In genomic region chr1:60727553-60727952, GRCh38 we compare ENCODE assay signal across 16 cellular contexts.
"Had no signal": no experiment of that assay in that cellular context is flagged by ENCODE, and none has a peak within 500 bp of the region (broad histone marks: within the 10 kb centered on the region; RNA-seq: fewer than 3 reads in every experiment).

No MANE protein-coding gene starts in this region.

- H3K4me3 Mint-ChIP-seq: activated naive CD4-positive, alpha-beta T cell treated with anti-CD3 and anti-CD28 coated beads, Interleukin-2, amount 10 ng/mL, durations not matched to agents 7 days and 5 days; central memory CD8-positive, alpha-beta T cell; nephron progenitor cell; T-helper 1 cell treated with Interleukin-12 subunit alpha and Interleukin-12 subunit beta and Interleukin-4 antibody, amounts not matched to agents 30 μg/mL and 1 μg/mL, for 36 hours had no signal

- H3K9me3 ChIP-seq: adrenal gland, left ventricle myocardium inferior, suprapubic skin had no signal

- H3K36me3 ChIP-seq: adrenal gland, left ventricle myocardium inferior, suprapubic skin had no signal

- H3K4me1 Mint-ChIP-seq: activated naive CD4-positive, alpha-beta T cell treated with anti-CD3 and anti-CD28 coated beads, Interleukin-2, amount 10 ng/mL, durations not matched to agents 7 days and 5 days; central memory CD8-positive, alpha-beta T cell; nephron progenitor cell had no signal

- H3K27ac Mint-ChIP-seq: activated naive CD4-positive, alpha-beta T cell treated with anti-CD3 and anti-CD28 coated beads, Interleukin-2, amount 10 ng/mL, durations not matched to agents 7 days and 5 days; activated T-helper 2 cell treated with anti-CD3 and anti-CD28 coated beads, Interferon-gamma antibody, Interleukin-2, Interleukin-4, amounts not matched to agents 10 μg/mL and 5 μg/mL and 100 μg/mL, durations not matched to agents 14 hours and 24 hours and 36 hours; nephron progenitor cell; T-helper 1 cell treated with Interleukin-12 subunit alpha and Interleukin-12 subunit beta and Interleukin-4 antibody, amounts not matched to agents 30 μg/mL and 1 μg/mL, for 36 hours had no signal

- DNase-seq: activated CD4-positive, alpha-beta T cell treated with anti-CD3 and anti-CD28 coated beads, Interleukin-2, amount 50 U/mL, for 1 hour; activated naive CD4-positive, alpha-beta T cell treated with anti-CD3 and anti-CD28 coated beads, Interleukin-2, amount 10 ng/mL, durations not matched to agents 7 days and 5 days; activated T-cell treated with anti-CD3 and anti-CD28 coated beads for 4 hours; adrenal gland; cortex of kidney; effector CD8-positive, alpha-beta T cell; hypothalamus; left ventricle myocardium inferior; mesenchymal stem cell; nephron progenitor cell; stimulated activated CD4-positive, alpha-beta T cell treated with anti-CD3 and anti-CD28 coated beads, Interleukin-12 subunit alpha, Interleukin-12 subunit beta, amount 100 ng/mL, for 4 hours; stimulated activated naive CD4-positive, alpha-beta T cell treated with Interleukin-2 at 50 U/mL for 16 hours had no signal

- H3K36me3 Mint-ChIP-seq: activated naive CD4-positive, alpha-beta T cell treated with anti-CD3 and anti-CD28 coated beads, Interleukin-2, amount 10 ng/mL, durations not matched to agents 7 days and 5 days had no signal

- H3K27me3 ChIP-seq: adrenal gland, suprapubic skin had no signal

- H3K27me3 Mint-ChIP-seq: activated naive CD4-positive, alpha-beta T cell treated with anti-CD3 and anti-CD28 coated beads, Interleukin-2, amount 10 ng/mL, durations not matched to agents 7 days and 5 days had no signal

- H3K27ac ChIP-seq: adrenal gland, left ventricle myocardium inferior, suprapubic skin had no signal

- H3K4me1 ChIP-seq: adrenal gland, left ventricle myocardium inferior, suprapubic skin had no signal

- H3K4me3 ChIP-seq: adrenal gland, left ventricle myocardium inferior, suprapubic skin had no signal

- H3K9me3 Mint-ChIP-seq: activated naive CD4-positive, alpha-beta T cell treated with anti-CD3 and anti-CD28 coated beads, Interleukin-2, amount 10 ng/mL, durations not matched to agents 7 days and 5 days; activated T-helper 2 cell treated with anti-CD3 and anti-CD28 coated beads, Interferon-gamma antibody, Interleukin-2, Interleukin-4, amounts not matched to agents 10 μg/mL and 5 μg/mL and 100 μg/mL, durations not matched to agents 14 hours and 24 hours and 36 hours; T-helper 1 cell treated with Interleukin-12 subunit alpha and Interleukin-12 subunit beta and Interleukin-4 antibody, amounts not matched to agents 30 μg/mL and 1 μg/mL, for 36 hours had no signal
